In the genomic region with DNA sequence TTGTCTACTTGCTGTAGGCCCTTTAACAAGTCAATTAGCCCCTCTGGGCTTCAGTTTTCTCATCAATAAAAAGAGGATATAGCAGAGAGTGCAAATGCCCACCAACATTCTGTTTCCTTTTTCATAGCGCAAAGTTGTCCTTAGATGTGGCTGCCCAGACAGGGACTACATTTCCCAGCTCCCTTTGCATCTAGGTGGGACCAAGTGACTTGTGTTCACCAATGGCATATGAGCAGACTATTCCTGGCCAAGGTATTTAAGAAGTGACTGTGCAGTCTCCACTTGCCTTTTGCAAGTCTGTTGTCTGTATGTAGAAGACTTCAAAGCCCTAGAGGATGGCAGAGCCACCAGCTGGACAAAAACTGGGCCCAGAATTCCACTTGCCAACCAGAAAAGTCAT, we compare ENCODE assay signal across 10 cellular contexts. TPM values are rescaled to one million over a fixed set of nuclear protein-coding genes. Genes with fewer than 3 reads are reported as not detected.
DNase-seq lines count a peak whose midpoint lies in the region; ATAC-seq and TF ChIP-seq lines count a peak whose summit lies in the region.
"Had no signal": no experiment of that assay in that cellular context is flagged by ENCODE, and none has a peak within 500 bp of the region (broad histone marks: within the 10 kb centered on the region; RNA-seq: fewer than 3 reads in every experiment).

No MANE protein-coding gene starts in this region.

- no peak overlapping the region for H3K14ac ChIP-seq in IMR-90 (replicated peaks; ENCODE audit: low read depth, low read length)

- TF ChIP-seq CTCF in IMR-90 (conservative IDR thresholded peaks at IDR 0.05; ENCODE audit: low read depth, low read length): no peak
- TF ChIP-seq CTCF in astrocyte of the spinal cord (IDR thresholded peaks at IDR 0.05; ENCODE audit: low read depth, low read length): no peak
- no peak for TF ChIP-seq CTCF in sigmoid colon (IDR thresholded peaks at IDR 0.05)

- H4K8ac ChIP-seq in IMR-90 (ENCODE audit: low read depth in 2 of 2, low read length in 2 of 2): no peak overlapping the region

- peaks cover 0 to 4% (median 0%) of the 10 kb centered on the region in 3 donors for H3K4me1 Mint-ChIP-seq in naive B cell

- H3K4me3 ChIP-seq in IMR-90 (ENCODE audit: insufficient read depth, low read depth, low read length) (no peak overlapping the region), astrocyte of the spinal cord (ENCODE audit: low read depth, low read length) (no peak overlapping the region), sigmoid colon (no peak overlapping the region)

- no peak overlapping the region for H3K27ac ChIP-seq in IMR-90 (ENCODE audit: insufficient read depth, low read length)
- no peak overlapping the region for H3K27ac ChIP-seq in sigmoid colon
- H3K27ac ChIP-seq: HL-60 had no signal

- POLR2A ChIA-PET in IMR-90 (lab: Charles Lee; ENCODE audit: unreplicated experiment): no interaction called here

- H3K36me3 Mint-ChIP-seq in naive B cell: no peaks in the 10 kb centered on the region

- H3K9me3 Mint-ChIP-seq in naive B cell: peaks cover 0 to 2% (median 0%) of the 10 kb centered on the region in 7 donors

- H4K5ac ChIP-seq in IMR-90 (ENCODE audit: low read depth, low read length): no peak overlapping the region

- H3K4me1 ChIP-seq in IMR-90 (ENCODE audit: control insufficient read depth, insufficient read depth, low read length): no peaks in the 10 kb centered on the region
- H3K4me1 ChIP-seq in sigmoid colon: no peaks in the 10 kb centered on the region

- no peak overlapping the region for H2AK5ac ChIP-seq in IMR-90 (ENCODE audit: low read depth, low read length)

- DNase-seq in DMS53 (lab: John Stamatoyannopoulos, UW) (peak; percentile 56), DMS53 treated with DMSO at 0.1 percent for 48 hours (lab: John Stamatoyannopoulos, UW; ENCODE audit: unreplicated experiment) (no peak), IMR-90 (peak; percentile 13), astrocyte of the spinal cord (ENCODE audit: low read depth, low spot score) (peak; percentile 6), naive B cell (peak; percentile 9), sigmoid colon (no peak), putamen (ENCODE audit: low spot score) (no peak)

- H3K27me3 Mint-ChIP-seq in naive B cell: peaks cover 0 to 27% (median 20%) of the 10 kb centered on the region in 3 donors

- H3K23ac ChIP-seq in IMR-90 (ENCODE audit: low read depth, low read length): no peak overlapping the region

- no peaks in the 10 kb centered on the region for H3K9me3 ChIP-seq in IMR-90 (ENCODE audit: control insufficient read depth, insufficient read depth, low read length)
- no peaks in the 10 kb centered on the region for H3K9me3 ChIP-seq in sigmoid colon

- CTCF ChIA-PET in IMR-90 (lab: Yijun Ruan, JAX): interaction anchor here (1.7 kb wide), 1 partner anchor 11 kb away, joined by 9 read pairs; no protein-coding TSS in a partner anchor

- H3K9me1 ChIP-seq in IMR-90 (ENCODE audit: insufficient read depth, low read length): no peaks in the 10 kb centered on the region

- no peak overlapping the region for H3K9ac ChIP-seq in IMR-90 (ENCODE audit: low read depth, low read length)

- no peak for TF ChIP-seq RAD21 in IMR-90 (IDR thresholded peaks at IDR 0.05; ENCODE audit: low read length)

- in situ Hi-C loops in IMR-90 (cut with MboI; ENCODE audit: low sequenced_read_pairs) (loop anchor here (10.0 kb wide), 1 partner anchor 295 kb away; no protein-coding TSS in a partner anchor), astrocyte of the spinal cord (cut with HindIII; ENCODE audit: low sequenced_read_pairs) (no loop called here)

- no peak overlapping the region for H4K91ac ChIP-seq in IMR-90 (ENCODE audit: insufficient read depth, low read depth, low read length)

- WGBS in IMR-90 (ENCODE audit: extremely low coverage in 2 of 2, insufficient read length in 1 of 2), 2 experiments: no CpG with 5 or more reads among the region's 1 CpG
- WGBS in sigmoid colon, 2 donors: 44 to 82% methylated on average over 1 of the region's 1 CpG

- no peak overlapping the region for H2BK15ac ChIP-seq in IMR-90 (ENCODE audit: low read depth, low read length)

- H3K56ac ChIP-seq in IMR-90 (ENCODE audit: extremely low read depth, insufficient read depth, low read length): no peak overlapping the region

- H3K27ac Mint-ChIP-seq in naive B cell: peak overlapping the region in 1 of 6 donors; percentile 66

- TF ChIP-seq POLR2A in IMR-90 (IDR thresholded peaks at IDR 0.05; ENCODE audit: low read depth, low read length): no peak
- no peak for TF ChIP-seq POLR2A in sigmoid colon (IDR thresholded peaks at IDR 0.05)

- no peak overlapping the region for H3K18ac ChIP-seq in IMR-90 (ENCODE audit: low read depth, low read length)

- H2BK20ac ChIP-seq in IMR-90 (ENCODE audit: low read depth, low read length): no peak overlapping the region

- ATAC-seq in IMR-90 (ENCODE audit: low read depth) (no peak), naive B cell (ENCODE audit: low read depth in 2 of 2) (peak; percentile 85 to 92), GM18909 (IDR thresholded peaks at IDR 0.05; ENCODE audit: poor library complexity, unreplicated experiment) (no peak)

- no peaks in the 10 kb centered on the region for H4K20me1 ChIP-seq in IMR-90 (ENCODE audit: insufficient read depth, low read length)

- no peak overlapping the region for H3K4me3 Mint-ChIP-seq in naive B cell

- peaks cover 32% of the 10 kb centered on the region for H3K27me3 ChIP-seq in IMR-90 (ENCODE audit: control insufficient read depth, insufficient read depth, low read length)
- H3K27me3 ChIP-seq in sigmoid colon: no peaks in the 10 kb centered on the region

- no peak overlapping the region for H2AFZ ChIP-seq in IMR-90 (replicated peaks; ENCODE audit: low read length, poor library complexity)

- dilution Hi-C loops in IMR-90 (cut with HindIII; ENCODE audit: low sequenced_read_pairs, unreplicated experiment): no loop called here

- no peak for TF ChIP-seq EP300 in sigmoid colon (IDR thresholded peaks at IDR 0.05)

- no peak overlapping the region for H2AK9ac ChIP-seq in IMR-90 (replicated peaks; ENCODE audit: low read depth, low read length, poor library complexity)

- intact Hi-C loops in IMR-90 (cut with micrococcal nuclease) (no loop called here), sigmoid colon (cut with DNase I) (no loop called here)

- no peak overlapping the region for H2BK120ac ChIP-seq in IMR-90 (ENCODE audit: low read depth, low read length)

- no peaks in the 10 kb centered on the region for H3K79me1 ChIP-seq in IMR-90 (ENCODE audit: low read depth in 1 of 2, low read length in 2 of 2)

- H3K4ac ChIP-seq in IMR-90 (ENCODE audit: low read depth, low read length): no peak overlapping the region

- no peak overlapping the region for H2BK5ac ChIP-seq in IMR-90 (ENCODE audit: low read depth, low read length, poor library complexity, severe bottlenecking)

- no peak overlapping the region for H3K4me2 ChIP-seq in IMR-90 (ENCODE audit: low read depth, low read length)

- no peaks in the 10 kb centered on the region for H3K36me3 ChIP-seq in IMR-90 (ENCODE audit: control insufficient read depth, insufficient read depth, low read length)
- no peaks in the 10 kb centered on the region for H3K36me3 ChIP-seq in sigmoid colon

- no TSS peak for BruUV-seq in IMR-90 (replicated peaks; lab: Mats Ljungman, UMichigan)

TF ChIP-seq in IMR-90, 13 proteins besides CTCF, POLR2A, EP300 and RAD21:
- TF ChIP-seq BHLHE40 (IDR thresholded peaks at IDR 0.05; ENCODE audit: low read depth, low read length) (no peak), CEBPB (IDR thresholded peaks at IDR 0.05; ENCODE audit: low read depth, low read length) (no peak), RFX5 (IDR thresholded peaks at IDR 0.05; ENCODE audit: low read depth, low read length) (no peak), RCOR1 (IDR thresholded peaks at IDR 0.05; ENCODE audit: insufficient replicate concordance, low read length) (no peak), MAFK (IDR thresholded peaks at IDR 0.05; ENCODE audit: low read depth, low read length) (no peak), MAZ (IDR thresholded peaks at IDR 0.05; ENCODE audit: borderline replicate concordance, low read depth, low read length) (no peak)
- TF ChIP-seq, protein P1, sequence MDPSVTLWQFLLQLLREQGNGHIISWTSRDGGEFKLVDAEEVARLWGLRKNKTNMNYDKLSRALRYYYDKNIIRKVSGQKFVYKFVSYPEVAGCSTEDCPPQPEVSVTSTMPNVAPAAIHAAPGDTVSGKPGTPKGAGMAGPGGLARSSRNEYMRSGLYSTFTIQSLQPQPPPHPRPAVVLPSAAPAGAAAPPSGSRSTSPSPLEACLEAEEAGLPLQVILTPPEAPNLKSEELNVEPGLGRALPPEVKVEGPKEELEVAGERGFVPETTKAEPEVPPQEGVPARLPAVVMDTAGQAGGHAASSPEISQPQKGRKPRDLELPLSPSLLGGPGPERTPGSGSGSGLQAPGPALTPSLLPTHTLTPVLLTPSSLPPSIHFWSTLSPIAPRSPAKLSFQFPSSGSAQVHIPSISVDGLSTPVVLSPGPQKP (IDR thresholded peaks at IDR 0.05; ENCODE audit: borderline replicate concordance, low read depth, low read length): no peak
- TF ChIP-seq, protein P2, sequence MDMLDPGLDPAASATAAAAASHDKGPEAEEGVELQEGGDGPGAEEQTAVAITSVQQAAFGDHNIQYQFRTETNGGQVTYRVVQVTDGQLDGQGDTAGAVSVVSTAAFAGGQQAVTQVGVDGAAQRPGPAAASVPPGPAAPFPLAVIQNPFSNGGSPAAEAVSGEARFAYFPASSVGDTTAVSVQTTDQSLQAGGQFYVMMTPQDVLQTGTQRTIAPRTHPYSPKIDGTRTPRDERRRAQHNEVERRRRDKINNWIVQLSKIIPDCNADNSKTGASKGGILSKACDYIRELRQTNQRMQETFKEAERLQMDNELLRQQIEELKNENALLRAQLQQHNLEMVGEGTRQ (IDR thresholded peaks at IDR 0.05; ENCODE audit: low read depth, low read length): peak; percentile 51; the same call in 1 of the 2 replicates

RNA-seq across cellular contexts. Expression of a gene that starts 59.7 kb away (rescaled TPM):
- total RNA-seq in IMR-90 (2012; rRNA removed): not detected in 2 replicates
- not detected in 2 replicates for polyA plus RNA-seq in IMR-90 (2012; rRNA removed)
- not detected in 2 replicates for polyA plus RNA-seq in IMR-90 (2012; cell fraction: cytosol; rRNA removed)
- 0.11 TPM in 1 of 2 replicates, not detected in the other for polyA plus RNA-seq in IMR-90 (2012; cell fraction: nucleus; rRNA removed; ENCODE audit: low replicate concordance)
- polyA plus RNA-seq in naive B cell (ENCODE audit: low read depth in 6 of 6): not detected
- total RNA-seq in sigmoid colon: not detected
- polyA plus RNA-seq in sigmoid colon: 1 to 10 TPM; 1.0 to 9.0 (median 4.2) TPM
- polyA plus RNA-seq: neural cell had no signal

Comparison
In these comparisons a context has a peak if more than half of its experiments do, and no peak if none do; other contexts are left out.
1. DNase-seq: peak in DMS53 (single experiment), IMR-90 (single experiment), astrocyte of the spinal cord (single experiment) and naive B cell (single experiment); none in DMS53 treated with DMSO at 0.1 percent for 48 hours (single experiment), sigmoid colon (single experiment) and putamen (single experiment).
2. ATAC-seq: peak in naive B cell (2 of 2); none in IMR-90 (single experiment) and GM18909 (single experiment).